ENCODE assay signal across 8 cellular contexts in genomic region chr16:67659675-67660563, GRCh38. TPM values are rescaled to one million over a fixed set of nuclear protein-coding genes. Genes with fewer than 3 reads are reported as not detected.
A peak's percentile ranks its signal among the peaks of the same experiment; 100 is the strongest.
DNase-seq lines count a peak whose midpoint lies in the region; ATAC-seq and TF ChIP-seq lines count a peak whose summit lies in the region.

Gene ACD (minus strand): TSS chr16:67660260. CDS start chr16:67660220, 40 bp downstream.

- no peak for TF ChIP-seq CTCF in CD8-positive, alpha-beta T cell (IDR thresholded peaks at IDR 0.05)

- intact Hi-C loops in CD8-positive, alpha-beta T cell (cut with DNase I, micrococcal nuclease), result loop anchor here (1.0 to 10.0 kb wide), 12 partner anchors 15 to 575 kb away; partner anchors contain the start of genes ATP6V0D1 (in 2 of the 2), CTCF (in 2 of the 2), FHOD1 (in 2 of the 2) and RANBP10 (in 2 of the 2)

- ATAC-seq in CD8-positive, alpha-beta T cell, result peak; percentile 74
- ATAC-seq in GM19395 (IDR thresholded peaks at IDR 0.05; ENCODE audit: unreplicated experiment) (peak; percentile 65), HG03558 (IDR thresholded peaks at IDR 0.05; ENCODE audit: extremely low read depth, unreplicated experiment) (peak; percentile 26), memory B cell (ENCODE audit: low read depth) (peak; percentile 61)

- H3K27me3 Mint-ChIP-seq in CD8-positive, alpha-beta T cell (ENCODE audit: low read depth), result no peaks in the 10 kb centered on the region
- H3K27me3 Mint-ChIP-seq in memory B cell, result no peaks in the 10 kb centered on the region

- H3K9me3 ChIP-seq in CD8-positive, alpha-beta T cell (ENCODE audit: low read length), result no peaks in the 10 kb centered on the region
- H3K9me3 ChIP-seq in effector memory CD4-positive, alpha-beta T cell (ENCODE audit: control insufficient read depth, low read length), result no peaks in the 10 kb centered on the region

- H3K9me3 Mint-ChIP-seq in CD8-positive, alpha-beta T cell, result no peaks in the 10 kb centered on the region
- no peaks in the 10 kb centered on the region for H3K9me3 Mint-ChIP-seq in memory B cell

- H3K27me3 ChIP-seq in CD8-positive, alpha-beta T cell (ENCODE audit: insufficient read depth, low read length), result no peaks in the 10 kb centered on the region
- H3K27me3 ChIP-seq in effector memory CD4-positive, alpha-beta T cell (replicated peaks; ENCODE audit: control insufficient read depth, insufficient read depth, low read length, poor library complexity, severe bottlenecking), result no peaks in the 10 kb centered on the region

- CTCF ChIA-PET in CD8-positive, alpha-beta T cell (lab: Charles Lee), result interaction anchor here (1.0 to 6.1 kb wide), 5 partner anchors 11 to 166 kb away, joined by 3 to 57 read pairs (median 5); partner anchors contain the start of gene CARMIL2

- H3K36me3 ChIP-seq in CD8-positive, alpha-beta T cell (ENCODE audit: insufficient read depth, low read length), result peaks cover 26% of the 10 kb centered on the region
- H3K36me3 ChIP-seq in effector memory CD4-positive, alpha-beta T cell (ENCODE audit: control insufficient read depth, insufficient read depth, low read length), result peaks cover 31% of the 10 kb centered on the region

- H3K27ac ChIP-seq in CD8-positive, alpha-beta T cell (ENCODE audit: low read depth, low read length), result peak within 1 kb of the TSS; percentile 92
- H3K27ac ChIP-seq in effector memory CD4-positive, alpha-beta T cell (ENCODE audit: insufficient read depth, low read length, poor library complexity, severe bottlenecking), result peak within 1 kb of the TSS; percentile 93

- DNase-seq in CD8-positive, alpha-beta T cell, result peak; percentile 86 to 96 (median 91)
- DNase-seq in NK-92 treated with Interleukin-12 subunit alpha and Interleukin-12 subunit beta, amount 100 ng/mL, for 24 hours (lab: John Stamatoyannopoulos, UW), result peak; percentile 80
- DNase-seq in activated CD8-positive, alpha-beta memory T cell treated with anti-CD3 and anti-CD28 coated beads for 4 hours (ENCODE audit: low read depth in 2 of 2), result peak; percentile 83
- peak; percentile 84 to 90 (median 87) for DNase-seq in effector memory CD4-positive, alpha-beta T cell
- peak; percentile 94 for DNase-seq in memory B cell (ENCODE audit: low spot score in 2 of 2)
- peak; percentile 83 for DNase-seq in stimulated activated CD8-positive, alpha-beta memory T cell treated with anti-CD3 and anti-CD28 coated beads, Interleukin-12 subunit alpha, Interleukin-12 subunit beta, amount 100 ng/mL, for 24 hours (ENCODE audit: extremely low read depth)

- H3K4me1 ChIP-seq in CD8-positive, alpha-beta T cell (ENCODE audit: insufficient read depth, low read length), result peaks cover 20% of the 10 kb centered on the region
- peaks cover 28% of the 10 kb centered on the region for H3K4me1 ChIP-seq in effector memory CD4-positive, alpha-beta T cell (ENCODE audit: control insufficient read depth, insufficient read depth, low read length, poor library complexity, severe bottlenecking)

- POLR2A ChIA-PET in CD8-positive, alpha-beta T cell (lab: Charles Lee), result interaction anchor here (0.5 to 4.0 kb wide), 13 partner anchors 8 to 432 kb away, joined by 3 to 41 read pairs (median 5); partner anchors contain the start of genes ATP6V0D1, CARMIL2 and CTCF

- H3K27ac Mint-ChIP-seq in CD8-positive, alpha-beta T cell, result peak within 1 kb of the TSS; percentile 93
- H3K27ac Mint-ChIP-seq in memory B cell, result peak within 1 kb of the TSS; percentile 94

- peak within 1 kb of the TSS; percentile 94 for H3K4me3 Mint-ChIP-seq in CD8-positive, alpha-beta T cell
- H3K4me3 Mint-ChIP-seq in memory B cell, result peak within 1 kb of the TSS; percentile 94

- H3K4me1 Mint-ChIP-seq in CD8-positive, alpha-beta T cell (ENCODE audit: low read depth), result peaks cover 25% of the 10 kb centered on the region
- peaks cover 25% of the 10 kb centered on the region for H3K4me1 Mint-ChIP-seq in memory B cell

- peak within 1 kb of the TSS; percentile 83 for H3K4me3 ChIP-seq in CD8-positive, alpha-beta T cell (ENCODE audit: low read depth, low read length)
- peak within 1 kb of the TSS; percentile 88 for H3K4me3 ChIP-seq in effector memory CD4-positive, alpha-beta T cell (ENCODE audit: insufficient read depth, low read depth, low read length, poor library complexity, severe bottlenecking)

- peaks cover 34% of the 10 kb centered on the region for H3K36me3 Mint-ChIP-seq in CD8-positive, alpha-beta T cell
- H3K36me3 Mint-ChIP-seq in memory B cell, result peaks cover 11% of the 10 kb centered on the region

RNA-seq across cellular contexts. Expression of gene ACD, which starts in this region (rescaled TPM):
- 10 to 100 TPM; 22.2 to 23.9 TPM for total RNA-seq in CD8-positive, alpha-beta T cell

Comparison
In these comparisons a context has a peak if more than half of its experiments do, and no peak if none do; other contexts are left out.
1. Peak in every context shown above with its lines: DNase-seq, ATAC-seq, H3K4me3 ChIP-seq and H3K27ac ChIP-seq.